ENCODE assay signal across 8 cellular contexts in genomic region chr2:177393381-177393780, GRCh38. TPM values are rescaled to one million over a fixed set of nuclear protein-coding genes. Genes with fewer than 3 reads are reported as not detected.
DNase-seq lines count a peak whose midpoint lies in the region; ATAC-seq, FAIRE-seq and TF ChIP-seq lines count a peak whose summit lies in the region.

No MANE protein-coding gene starts in this region.

- H3K79me2 ChIP-seq in H9 (ENCODE audit: insufficient read depth, low read length) (peaks cover 12% of the 10 kb centered on the region; the same call in 1 of the 2 replicates), smooth muscle cell (ENCODE audit: low read depth) (peaks cover 42% of the 10 kb centered on the region)

- H3K9me3 ChIP-seq in A549 (no peaks in the 10 kb centered on the region), H9 (ENCODE audit: control insufficient read depth, low read depth, low read length) (no peaks in the 10 kb centered on the region), right cardiac atrium (ENCODE audit: control insufficient read depth, low read length) (no peaks in the 10 kb centered on the region), smooth muscle cell (replicated peaks; ENCODE audit: low read depth) (no peaks in the 10 kb centered on the region)

- no peaks in the 10 kb centered on the region for H3K79me1 ChIP-seq in H9 (ENCODE audit: insufficient read depth, low read depth, low read length, poor library complexity, severe bottlenecking)

- H3K56ac ChIP-seq in H9 (ENCODE audit: insufficient read length, low read depth, low read length): no peak overlapping the region

- H4K5ac ChIP-seq in H9 (ENCODE audit: insufficient read length, low read depth, low read length): no peak overlapping the region

- H3K4me1 Mint-ChIP-seq in H9: peaks cover 27 to 38% of the 10 kb centered on the region in 2 experiments
- peaks cover 63% of the 10 kb centered on the region for H3K4me1 Mint-ChIP-seq in activated CD4-positive, alpha-beta memory T cell treated with anti-CD3 and anti-CD28 coated beads for 36 hours (ENCODE audit: low read depth)

- intact Hi-C loops in activated CD4-positive, alpha-beta memory T cell treated with anti-CD3 and anti-CD28 coated beads for 36 hours (cut with micrococcal nuclease): loop anchor here (2.0 to 5.0 kb wide), 3 partner anchors 131 to 1126 kb away; partner anchors contain the start of genes MTX2 and NFE2L2
- intact Hi-C loops in right cardiac atrium (cut with DNase I): loop anchor here in 1 of 4 donors (10.0 kb wide), 1 partner anchor 129 kb away; the partner anchor contains the start of gene NFE2L2

- peaks cover 16% of the 10 kb centered on the region for H3F3A ChIP-seq in smooth muscle cell (ENCODE audit: low read depth)

- FAIRE-seq in A549 (lab: Jason Lieb, UNC): no peak

- no peak overlapping the region for H2BK120ac ChIP-seq in H9 (ENCODE audit: low read depth, low read length, poor library complexity, severe bottlenecking)

- no peaks in the 10 kb centered on the region for H3K36me3 ChIP-seq in smooth muscle cell (ENCODE audit: low read depth)

- peak overlapping the region in 2 of 3 experiments; percentile 83 to 95; a peak in 2 of 7 replicates for H3K27ac Mint-ChIP-seq in H9
- peak overlapping the region; percentile 70 for H3K27ac Mint-ChIP-seq in activated CD4-positive, alpha-beta memory T cell treated with anti-CD3 and anti-CD28 coated beads for 36 hours

- CTCF ChIA-PET in A549 (lab: Yijun Ruan, JAX): interaction anchor here (0.6 to 1.6 kb wide), 8 partner anchors 9 to 229 kb away, joined by 3 to 4 read pairs (median 4); partner anchors contain the start of gene NFE2L2
- CTCF ChIA-PET in activated CD4-positive, alpha-beta memory T cell treated with anti-CD3 and anti-CD28 coated beads for 36 hours (lab: Charles Lee): interaction anchor here (0.6 to 3.1 kb wide), 9 partner anchors 23 to 331 kb away, joined by 3 to 13 read pairs (median 4); partner anchors contain the start of gene NFE2L2

- peak overlapping the region; percentile 85 for H3K4me2 ChIP-seq in A549
- H3K4me2 ChIP-seq in H9 (ENCODE audit: insufficient read depth, insufficient read length, low read length): peak overlapping the region; percentile 73
- peak overlapping the region; percentile 91 for H3K4me2 ChIP-seq in smooth muscle cell

- ATAC-seq in A549 (no peak), right cardiac atrium (no peak), HG02642 (IDR thresholded peaks at IDR 0.05; ENCODE audit: poor library complexity, unreplicated experiment) (no peak)

- H3K4me3 ChIP-seq in A549 (peak overlapping the region; percentile 79), right cardiac atrium (ENCODE audit: low read length) (peak overlapping the region; percentile 43), smooth muscle cell (peak overlapping the region; percentile 66)

- H2BK12ac ChIP-seq in H9 (ENCODE audit: insufficient read length, low read depth, low read length): no peak overlapping the region

- H2BK5ac ChIP-seq in H9 (ENCODE audit: insufficient read length, low read length): no peak overlapping the region

- WGBS in A549 (ENCODE audit: missing lambda C conversion rate): 11% methylated on average over 6 of the region's 6 CpGs
- no CpG with 5 or more reads among the region's 6 CpGs for WGBS in H9 (ENCODE audit: extremely low coverage, insufficient read length, low lambda C conversion rate)
- 30% methylated on average over 6 of the region's 6 CpGs for WGBS in right cardiac atrium
- WGBS in smooth muscle cell (ENCODE audit: low lambda C conversion rate): 37% methylated on average over 6 of the region's 6 CpGs

- DNase-seq in A549 (ENCODE audit: low read depth in 1 of 2, low spot score in 1 of 2) (no peak), H9 (no peak), right cardiac atrium (no peak), smooth muscle cell (lab: John Stamatoyannopoulos, UW; ENCODE audit: unreplicated experiment) (no peak), middle frontal gyrus (ENCODE audit: extremely low spot score, low spot score) (no peak), NCI-H2227 treated with DMSO at 0.1 percent for 48 hours (lab: John Stamatoyannopoulos, UW) (no peak)
- DNase-seq in activated CD4-positive, alpha-beta memory T cell treated with anti-CD3 and anti-CD28 coated beads for 36 hours: peak; percentile 35

- H3K9ac ChIP-seq in H9 (ENCODE audit: extremely low read depth, insufficient read length, low read length) (peak overlapping the region; percentile 80), smooth muscle cell (ENCODE audit: low read depth) (peak overlapping the region; percentile 70)

- H3K23ac ChIP-seq in H9 (ENCODE audit: insufficient read length, low read depth, low read length): no peak overlapping the region

- TF ChIP-seq CTCF in A549 (IDR thresholded peaks at IDR 0.05) (no peak), H9 (conservative IDR thresholded peaks at IDR 0.05) (no peak), smooth muscle cell (IDR thresholded peaks at IDR 0.05; ENCODE audit: borderline replicate concordance, insufficient read depth, poor library complexity, severe bottlenecking) (no peak)

- H3K9me3 Mint-ChIP-seq in H9: no peaks in the 10 kb centered on the region
- H3K9me3 Mint-ChIP-seq in activated CD4-positive, alpha-beta memory T cell treated with anti-CD3 and anti-CD28 coated beads for 36 hours: no peaks in the 10 kb centered on the region

- no peak overlapping the region for H2AK5ac ChIP-seq in H9 (ENCODE audit: insufficient read length, low read length)

- H3K23me2 ChIP-seq in H9 (ENCODE audit: insufficient read length, low read depth, low read length, poor library complexity, severe bottlenecking): peaks cover 11% of the 10 kb centered on the region

- H4K20me1 ChIP-seq in H9 (ENCODE audit: control insufficient read depth, insufficient read depth, insufficient read length): no peaks in the 10 kb centered on the region
- H4K20me1 ChIP-seq in smooth muscle cell (ENCODE audit: low read depth): peaks cover 8% of the 10 kb centered on the region

- H2BK15ac ChIP-seq in H9 (ENCODE audit: low read depth, low read length): no peak overlapping the region

- TF ChIP-seq POLR2A in A549 (IDR thresholded peaks at IDR 0.05; ENCODE audit: low read length): no peak

- TF ChIP-seq RAD21 in A549 (conservative IDR thresholded peaks at IDR 0.05 in 1 of 2, IDR thresholded peaks at IDR 0.05 in 1 of 2): no peak

- H3K36me3 Mint-ChIP-seq in H9 (ENCODE audit: insufficient read depth in 1 of 3, low read depth in 3 of 3): peaks cover 0 to 4% (median 0%) of the 10 kb centered on the region in 3 experiments; a peak in 3 of 7 replicates
- peaks cover 13% of the 10 kb centered on the region for H3K36me3 Mint-ChIP-seq in activated CD4-positive, alpha-beta memory T cell treated with anti-CD3 and anti-CD28 coated beads for 36 hours

- H3K27ac ChIP-seq in A549: peak overlapping the region; percentile 94 to 96
- H3K27ac ChIP-seq in H9 (ENCODE audit: insufficient read length, low read depth, low read length): no peak overlapping the region
- no peak overlapping the region for H3K27ac ChIP-seq in right cardiac atrium (ENCODE audit: low read length)
- H3K27ac ChIP-seq in smooth muscle cell (ENCODE audit: low read depth): peak overlapping the region; percentile 21

- POLR2A ChIA-PET in A549 (lab: Yijun Ruan, JAX): interaction anchor here (0.7 kb wide), 1 partner anchor 248 kb away, joined by 8 read pairs; no protein-coding TSS in a partner anchor
- POLR2A ChIA-PET in activated CD4-positive, alpha-beta memory T cell treated with anti-CD3 and anti-CD28 coated beads for 36 hours (lab: Charles Lee): interaction anchor here (0.7 to 2.2 kb wide), 2 partner anchors 129 to 1101 kb away, joined by 3 to 17 read pairs; partner anchors contain the start of gene NFE2L2

- H4K91ac ChIP-seq in H9 (ENCODE audit: insufficient read length, low read depth, low read length): no peak overlapping the region

- no peak overlapping the region for H3K18ac ChIP-seq in H9 (ENCODE audit: insufficient read length, low read depth, low read length)

- H3K4me3 Mint-ChIP-seq in H9: peak overlapping the region; percentile 90 to 95
- peak overlapping the region; percentile 87 for H3K4me3 Mint-ChIP-seq in activated CD4-positive, alpha-beta memory T cell treated with anti-CD3 and anti-CD28 coated beads for 36 hours

- H2AFZ ChIP-seq in H9 (ENCODE audit: low read length) (no peak overlapping the region), smooth muscle cell (ENCODE audit: low read depth) (peak overlapping the region; percentile 93)

- H3K4ac ChIP-seq in H9 (ENCODE audit: low read depth, low read length): no peak overlapping the region

- H3K4me1 ChIP-seq in A549 (peaks cover 61% of the 10 kb centered on the region), H9 (ENCODE audit: insufficient read depth, low read length) (no peaks in the 10 kb centered on the region), right cardiac atrium (ENCODE audit: control insufficient read depth, insufficient read depth, low read length) (peaks cover 2% of the 10 kb centered on the region), smooth muscle cell (ENCODE audit: low read depth) (peaks cover 28% of the 10 kb centered on the region)

- H2BK20ac ChIP-seq in H9 (ENCODE audit: low read depth, low read length, poor library complexity, severe bottlenecking): no peak overlapping the region

- H3K27me3 Mint-ChIP-seq in H9 (ENCODE audit: low read depth): no peaks in the 10 kb centered on the region
- H3K27me3 Mint-ChIP-seq in activated CD4-positive, alpha-beta memory T cell treated with anti-CD3 and anti-CD28 coated beads for 36 hours: no peaks in the 10 kb centered on the region

- TF ChIP-seq EP300 in A549 (IDR thresholded peaks at IDR 0.05): no peak

- no peak overlapping the region; the same call in 1 of the 2 replicates for H3K14ac ChIP-seq in H9 (ENCODE audit: insufficient read depth, low read length)

- H3T11ph ChIP-seq in H9 (ENCODE audit: low read length): no peak overlapping the region

- H3K27me3 ChIP-seq in H9 (ENCODE audit: insufficient read depth, low read length): no peaks in the 10 kb centered on the region
- H3K27me3 ChIP-seq in right cardiac atrium (ENCODE audit: control insufficient read depth, insufficient read depth): no peaks in the 10 kb centered on the region
- no peaks in the 10 kb centered on the region for H3K27me3 ChIP-seq in smooth muscle cell (ENCODE audit: low read depth)

- no peak overlapping the region for H4K8ac ChIP-seq in H9 (replicated peaks; ENCODE audit: insufficient read length, low read depth, low read length)

TF ChIP-seq in A549, 52 proteins besides CTCF, POLR2A, EP300 and RAD21 (continues in another document):
- TF ChIP-seq ESRRA (IDR thresholded peaks at IDR 0.05; ENCODE audit: borderline replicate concordance, low read length): no peak

RNA-seq across cellular contexts. Expression of gene AGPS, which starts 0.8 kb away (rescaled TPM):
- polyA plus RNA-seq in A549 (2011; rRNA removed) (45.0 and 62.1 TPM in 2 replicates), A549 (2017; fragmentation: RNase III; extraction: RNeasy Plus Mini Kit Qiagen cat#74134 plus additional on column Dnase treatment) (47.6 to 54.7 TPM (median 49.8 TPM) in 3 replicates), right cardiac atrium (4.7 TPM), smooth muscle cell (16.8 and 19.5 TPM in 2 replicates)
- polyA plus RNA-seq in A549 (2012; cell fraction: cytosol; rRNA removed): 20.8 and 27.9 TPM in 2 replicates
- polyA plus RNA-seq in A549 (2012; cell fraction: nucleus; rRNA removed): 15.6 and 16.1 TPM in 2 replicates
- polyA minus RNA-seq in A549 (2011; rRNA and poly(A)+ RNA removed): 15.2 and 17.6 TPM in 2 replicates
- total RNA-seq in H9 (2021) (60.1 and 60.9 TPM in 2 replicates), right cardiac atrium (10 to 100 TPM; 19.0 to 26.0 (median 24.6) TPM), smooth muscle cell (40.1 and 41.4 TPM in 2 replicates)
- total RNA-seq in activated CD4-positive, alpha-beta memory T cell treated with anti-CD3 and anti-CD28 coated beads for 36 hours: 10 to 100 TPM; 51.9 to 53.0 TPM

Comparison
In these comparisons a context has a peak if more than half of its experiments do, and no peak if none do; other contexts are left out.
1. H3K27ac ChIP-seq: peak in A549 (2 of 2) and smooth muscle cell (single experiment); none in H9 (single experiment) and right cardiac atrium (single experiment).
2. Peak in every context shown above with its lines, with median percentiles within 50 percentile points of each other: H3K4me2 ChIP-seq and H3K4me3 ChIP-seq.